Comparison of ENCODE assay signal across 1 cellular context in the genomic region with DNA sequence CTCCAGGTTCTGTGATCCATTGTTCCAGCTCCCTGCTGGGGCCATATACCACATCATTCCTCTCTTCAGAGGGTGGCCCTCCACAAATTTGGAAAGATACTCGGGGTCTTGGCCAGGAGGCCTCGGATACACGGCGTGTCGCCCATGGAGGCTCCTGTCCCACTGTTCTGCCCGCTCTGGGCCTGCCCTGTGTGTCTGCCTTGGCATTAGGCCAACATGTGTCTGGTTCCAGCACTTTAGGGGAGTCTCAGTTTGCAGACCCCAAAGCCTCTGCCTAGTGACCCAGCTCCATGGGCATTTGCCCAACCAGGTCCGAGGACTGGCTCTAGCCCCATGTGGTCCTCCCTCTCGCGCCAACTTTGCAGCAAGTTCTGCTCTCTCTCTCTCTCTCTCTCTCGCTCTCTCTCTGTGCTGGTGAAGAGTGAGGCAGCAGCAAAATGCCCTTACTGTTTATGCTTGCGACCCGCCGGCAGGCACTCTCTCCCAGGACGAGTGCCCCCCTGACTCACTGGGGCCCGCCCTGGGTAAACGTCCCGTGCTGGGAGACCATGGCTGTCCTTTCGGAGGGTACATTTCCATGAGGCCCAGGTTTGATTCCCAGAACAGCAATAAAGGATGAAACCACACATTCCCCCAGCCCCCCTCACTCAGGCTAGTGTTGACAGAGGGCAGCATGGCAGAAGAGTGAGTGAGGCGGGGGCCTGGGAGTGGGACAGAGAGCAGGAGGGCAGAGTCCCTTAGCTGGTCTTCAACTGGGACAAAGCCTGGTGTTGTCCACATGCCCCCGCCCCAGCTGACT.
A peak's percentile ranks its signal among the peaks of the same experiment; 100 is the strongest.
TF ChIP-seq lines count a peak whose summit lies in the region.

No MANE protein-coding gene starts in this region.

TF ChIP-seq in HepG2, 621 proteins besides CTCF, POLR2A, EP300 and RAD21 (continued from another document and continues in another):
- TF ChIP-seq, protein P1, sequence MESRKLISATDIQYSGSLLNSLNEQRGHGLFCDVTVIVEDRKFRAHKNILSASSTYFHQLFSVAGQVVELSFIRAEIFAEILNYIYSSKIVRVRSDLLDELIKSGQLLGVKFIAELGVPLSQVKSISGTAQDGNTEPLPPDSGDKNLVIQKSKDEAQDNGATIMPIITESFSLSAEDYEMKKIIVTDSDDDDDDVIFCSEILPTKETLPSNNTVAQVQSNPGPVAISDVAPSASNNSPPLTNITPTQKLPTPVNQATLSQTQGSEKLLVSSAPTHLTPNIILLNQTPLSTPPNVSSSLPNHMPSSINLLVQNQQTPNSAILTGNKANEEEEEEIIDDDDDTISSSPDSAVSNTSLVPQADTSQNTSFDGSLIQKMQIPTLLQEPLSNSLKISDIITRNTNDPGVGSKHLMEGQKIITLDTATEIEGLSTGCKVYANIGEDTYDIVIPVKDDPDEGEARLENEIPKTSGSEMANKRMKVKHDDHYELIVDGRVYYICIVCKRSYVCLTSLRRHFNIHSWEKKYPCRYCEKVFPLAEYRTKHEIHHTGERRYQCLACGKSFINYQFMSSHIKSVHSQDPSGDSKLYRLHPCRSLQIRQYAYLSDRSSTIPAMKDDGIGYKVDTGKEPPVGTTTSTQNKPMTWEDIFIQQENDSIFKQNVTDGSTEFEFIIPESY (CRISPR knock-in tag; IDR thresholded peaks at IDR 0.05): no peak
- TF ChIP-seq ZNF577 (CRISPR knock-in tag; IDR thresholded peaks at IDR 0.05; ENCODE audit: borderline replicate concordance, low read depth): no peak
- TF ChIP-seq, protein P2, sequence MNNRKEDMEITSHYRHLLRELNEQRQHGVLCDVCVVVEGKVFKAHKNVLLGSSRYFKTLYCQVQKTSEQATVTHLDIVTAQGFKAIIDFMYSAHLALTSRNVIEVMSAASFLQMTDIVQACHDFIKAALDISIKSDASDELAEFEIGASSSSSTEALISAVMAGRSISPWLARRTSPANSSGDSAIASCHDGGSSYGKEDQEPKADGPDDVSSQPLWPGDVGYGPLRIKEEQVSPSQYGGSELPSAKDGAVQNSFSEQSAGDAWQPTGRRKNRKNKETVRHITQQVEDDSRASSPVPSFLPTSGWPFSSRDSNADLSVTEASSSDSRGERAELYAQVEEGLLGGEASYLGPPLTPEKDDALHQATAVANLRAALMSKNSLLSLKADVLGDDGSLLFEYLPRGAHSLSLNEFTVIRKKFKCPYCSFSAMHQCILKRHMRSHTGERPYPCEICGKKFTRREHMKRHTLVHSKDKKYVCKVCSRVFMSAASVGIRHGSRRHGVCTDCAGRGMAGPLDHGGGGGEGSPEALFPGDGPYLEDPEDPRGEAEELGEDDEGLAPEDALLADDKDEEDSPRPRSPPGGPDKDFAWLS (CRISPR knock-in tag; IDR thresholded peaks at IDR 0.05; ENCODE audit: borderline replicate concordance): no peak
- peak; percentile 28; the same call in 1 of the 2 replicates for TF ChIP-seq HDAC1 (CRISPR knock-in tag; IDR thresholded peaks at IDR 0.05)
- peak; percentile 40; the same call in 1 of the 2 replicates for TF ChIP-seq PAXIP1 (CRISPR knock-in tag; conservative IDR thresholded peaks at IDR 0.05)
- TF ChIP-seq ZNF549 (CRISPR knock-in tag; IDR thresholded peaks at IDR 0.05): no peak
- no peak for TF ChIP-seq PHF21A (CRISPR knock-in tag; IDR thresholded peaks at IDR 0.05)
- TF ChIP-seq, protein P3, sequence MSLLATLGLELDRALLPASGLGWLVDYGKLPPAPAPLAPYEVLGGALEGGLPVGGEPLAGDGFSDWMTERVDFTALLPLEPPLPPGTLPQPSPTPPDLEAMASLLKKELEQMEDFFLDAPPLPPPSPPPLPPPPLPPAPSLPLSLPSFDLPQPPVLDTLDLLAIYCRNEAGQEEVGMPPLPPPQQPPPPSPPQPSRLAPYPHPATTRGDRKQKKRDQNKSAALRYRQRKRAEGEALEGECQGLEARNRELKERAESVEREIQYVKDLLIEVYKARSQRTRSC (CRISPR knock-in tag; IDR thresholded peaks at IDR 0.05; ENCODE audit: low read depth): no peak
- no peak for TF ChIP-seq MLX (CRISPR knock-in tag; IDR thresholded peaks at IDR 0.05)
- TF ChIP-seq, protein P4, sequence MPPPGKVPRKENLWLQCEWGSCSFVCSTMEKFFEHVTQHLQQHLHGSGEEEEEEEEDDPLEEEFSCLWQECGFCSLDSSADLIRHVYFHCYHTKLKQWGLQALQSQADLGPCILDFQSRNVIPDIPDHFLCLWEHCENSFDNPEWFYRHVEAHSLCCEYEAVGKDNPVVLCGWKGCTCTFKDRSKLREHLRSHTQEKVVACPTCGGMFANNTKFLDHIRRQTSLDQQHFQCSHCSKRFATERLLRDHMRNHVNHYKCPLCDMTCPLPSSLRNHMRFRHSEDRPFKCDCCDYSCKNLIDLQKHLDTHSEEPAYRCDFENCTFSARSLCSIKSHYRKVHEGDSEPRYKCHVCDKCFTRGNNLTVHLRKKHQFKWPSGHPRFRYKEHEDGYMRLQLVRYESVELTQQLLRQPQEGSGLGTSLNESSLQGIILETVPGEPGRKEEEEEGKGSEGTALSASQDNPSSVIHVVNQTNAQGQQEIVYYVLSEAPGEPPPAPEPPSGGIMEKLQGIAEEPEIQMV (CRISPR knock-in tag; IDR thresholded peaks at IDR 0.05; ENCODE audit: low read depth): no peak
- TF ChIP-seq PRDM15 (CRISPR knock-in tag; IDR thresholded peaks at IDR 0.05): no peak
- no peak for TF ChIP-seq ZNF616 (CRISPR knock-in tag; IDR thresholded peaks at IDR 0.05; ENCODE audit: low read depth)
- TF ChIP-seq HNF1B (CRISPR knock-in tag; IDR thresholded peaks at IDR 0.05): 0 out of 2 replicates have a peak, but pooled peaks have one; percentile 3
- TF ChIP-seq ELF3 (CRISPR knock-in tag; IDR thresholded peaks at IDR 0.05): no peak
- TF ChIP-seq CC2D1A (CRISPR knock-in tag; IDR thresholded peaks at IDR 0.05): no peak
- no peak for TF ChIP-seq FOXA1 (IDR thresholded peaks at IDR 0.05)
- 0 out of 2 replicates have a peak, but pooled peaks have one; percentile 31 for TF ChIP-seq FOXA1 (CRISPR knock-in tag; IDR thresholded peaks at IDR 0.05)
- TF ChIP-seq HDAC2 (CRISPR knock-in tag; IDR thresholded peaks at IDR 0.05): no peak
- TF ChIP-seq ZNF143 (CRISPR knock-in tag; IDR thresholded peaks at IDR 0.05): no peak
- no peak for TF ChIP-seq ZBTB26 (CRISPR knock-in tag; IDR thresholded peaks at IDR 0.05; ENCODE audit: borderline replicate concordance)
- no peak for TF ChIP-seq ZBTB20 (CRISPR knock-in tag; IDR thresholded peaks at IDR 0.05; ENCODE audit: borderline replicate concordance, low read depth)
- TF ChIP-seq SNAI1 (CRISPR knock-in tag; IDR thresholded peaks at IDR 0.05; ENCODE audit: borderline replicate concordance): no peak
- TF ChIP-seq, protein P5, sequence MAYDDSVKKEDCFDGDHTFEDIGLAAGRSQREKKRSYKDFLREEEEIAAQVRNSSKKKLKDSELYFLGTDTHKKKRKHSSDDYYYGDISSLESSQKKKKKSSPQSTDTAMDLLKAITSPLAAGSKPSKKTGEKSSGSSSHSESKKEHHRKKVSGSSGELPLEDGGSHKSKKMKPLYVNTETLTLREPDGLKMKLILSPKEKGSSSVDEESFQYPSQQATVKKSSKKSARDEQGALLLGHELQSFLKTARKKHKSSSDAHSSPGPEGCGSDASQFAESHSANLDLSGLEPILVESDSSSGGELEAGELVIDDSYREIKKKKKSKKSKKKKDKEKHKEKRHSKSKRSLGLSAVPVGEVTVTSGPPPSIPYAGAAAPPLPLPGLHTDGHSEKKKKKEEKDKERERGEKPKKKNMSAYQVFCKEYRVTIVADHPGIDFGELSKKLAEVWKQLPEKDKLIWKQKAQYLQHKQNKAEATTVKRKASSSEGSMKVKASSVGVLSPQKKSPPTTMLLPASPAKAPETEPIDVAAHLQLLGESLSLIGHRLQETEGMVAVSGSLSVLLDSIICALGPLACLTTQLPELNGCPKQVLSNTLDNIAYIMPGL (CRISPR knock-in tag; IDR thresholded peaks at IDR 0.05; ENCODE audit: borderline replicate concordance in 1 of 2, low read depth in 1 of 2): no peak
- TF ChIP-seq SRSF1 (optimal IDR thresholded peaks at IDR 0.05; ENCODE audit: low read depth, low read length): peak; percentile 29
- no peak for TF ChIP-seq RXRB (CRISPR knock-in tag; IDR thresholded peaks at IDR 0.05; ENCODE audit: borderline replicate concordance)
- TF ChIP-seq, protein P6, sequence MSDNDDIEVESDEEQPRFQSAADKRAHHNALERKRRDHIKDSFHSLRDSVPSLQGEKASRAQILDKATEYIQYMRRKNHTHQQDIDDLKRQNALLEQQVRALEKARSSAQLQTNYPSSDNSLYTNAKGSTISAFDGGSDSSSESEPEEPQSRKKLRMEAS (IDR thresholded peaks at IDR 0.05): 0 out of 2 replicates have a peak, but pooled peaks have one; percentile 30
- TF ChIP-seq SAP130 (CRISPR knock-in tag; IDR thresholded peaks at IDR 0.05; ENCODE audit: low read depth): peak; percentile 9; the same call in 1 of the 2 replicates
- TF ChIP-seq HNRNPL (IDR thresholded peaks at IDR 0.05; ENCODE audit: low read depth, low read length): 0 out of 2 replicates have a peak, but pooled peaks have one; percentile 76
